18 cellular contexts compared by ENCODE assay signal in genomic region chr6:169034523-169035167, GRCh38.
A peak's percentile ranks its signal among the peaks of the same experiment; 100 is the strongest.
DNase-seq lines count a peak whose midpoint lies in the region; ATAC-seq and TF ChIP-seq lines count a peak whose summit lies in the region.
"Had no signal": no experiment of that assay in that cellular context is flagged by ENCODE, and none has a peak within 500 bp of the region (broad histone marks: within the 10 kb centered on the region; RNA-seq: fewer than 3 reads in every experiment).

No MANE protein-coding gene starts in this region.

- ATAC-seq in GM18870 (IDR thresholded peaks at IDR 0.05; ENCODE audit: unreplicated experiment) = no peak
- ATAC-seq: HCT116 had no signal

- TF ChIP-seq CTCF in AG10803 (conservative IDR thresholded peaks at IDR 0.05; ENCODE audit: low read length) (peak; percentile 39), retinal pigment epithelial cell (conservative IDR thresholded peaks at IDR 0.05; ENCODE audit: low read depth, low read length) (no peak)

- H3K4me3 ChIP-seq in AG10803 (ENCODE audit: low read length) (no peak overlapping the region), retinal pigment epithelial cell (ENCODE audit: low read length) (peak overlapping the region; percentile 23)
- H3K4me3 ChIP-seq: esophagus squamous epithelium had no signal

- DNase-seq in AG10803 (ENCODE audit: low read depth) = peak; percentile 95
- DNase-seq in HS-5 (ENCODE audit: low read depth) = peak; percentile 28
- DNase-seq in epidermal melanocyte (ENCODE audit: insufficient read length, low spot score) = peak; percentile 31
- no peak for DNase-seq in retinal pigment epithelial cell (ENCODE audit: low read depth)
- no peak for DNase-seq in stimulated activated CD8-positive, alpha-beta memory T cell treated with anti-CD3 and anti-CD28 coated beads, Interleukin-4, amount 100 ng/mL, for 48 hours
- DNase-seq in midbrain (lab: John Stamatoyannopoulos, UW) = no peak
- no peak for DNase-seq in NCI-H1092 treated with DMSO at 0.1 percent for 48 hours (lab: John Stamatoyannopoulos, UW)
- DNase-seq: activated B cell treated with CpG ODN at 0.5 μM for 24 hours; AML-193; esophagus squamous epithelium; hypothalamus; NCI-H1092; NCI-H2107; NCI-H526 treated with DMSO at 0.1 percent for 48 hours; SHP77 treated with DMSO at 0.1 percent for 48 hours; stimulated activated naive CD4-positive, alpha-beta T cell had no signal

Comparison
In these comparisons a context has a peak if more than half of its experiments do, and no peak if none do; other contexts are left out.
1. DNase-seq: peak in AG10803 (single experiment), HS-5 (single experiment) and epidermal melanocyte (single experiment); none in retinal pigment epithelial cell (single experiment), stimulated activated CD8-positive, alpha-beta memory T cell treated with anti-CD3 and anti-CD28 coated beads, Interleukin-4, amount 100 ng/mL, for 48 hours (single experiment), midbrain (single experiment) and NCI-H1092 treated with DMSO at 0.1 percent for 48 hours (single experiment).